Comparison of ENCODE assay signal across 16 cellular contexts in genomic region chr7:155721056-155721455, GRCh38.
A peak's percentile ranks its signal among the peaks of the same experiment; 100 is the strongest.
DNase-seq lines count a peak whose midpoint lies in the region; ATAC-seq lines count a peak whose summit lies in the region.
"Had no signal": no experiment of that assay in that cellular context is flagged by ENCODE, and none has a peak within 500 bp of the region (broad histone marks: within the 10 kb centered on the region; RNA-seq: fewer than 3 reads in every experiment).

No MANE protein-coding gene starts in this region.

- CTCF ChIA-PET in CD8-positive, alpha-beta memory T cell (lab: Charles Lee) = no interaction called here

- no peak overlapping the region for H3K4me3 Mint-ChIP-seq in CD8-positive, alpha-beta memory T cell

- no peaks in the 10 kb centered on the region for H3K27me3 ChIP-seq in CD8-positive, alpha-beta memory T cell (ENCODE audit: insufficient read depth, low read length, poor library complexity, severe bottlenecking)
- H3K27me3 ChIP-seq in aorta (ENCODE audit: control insufficient read depth in 1 of 2, insufficient read depth in 2 of 2, low read length in 1 of 2) = no peaks in the 10 kb centered on the region

- peaks cover 11% of the 10 kb centered on the region for H3K36me3 ChIP-seq in CD8-positive, alpha-beta memory T cell (ENCODE audit: insufficient read depth, low read length)
- H3K36me3 ChIP-seq in aorta (ENCODE audit: control insufficient read depth in 1 of 2, insufficient read depth in 2 of 2, low read length in 1 of 2) = peaks cover 0 to 2% of the 10 kb centered on the region in 2 donors

- peak; percentile 35 for ATAC-seq in GM18909 (IDR thresholded peaks at IDR 0.05; ENCODE audit: poor library complexity, unreplicated experiment)
- peak; percentile 34 for ATAC-seq in HG03378 (IDR thresholded peaks at IDR 0.05; ENCODE audit: unreplicated experiment)
- ATAC-seq in aorta (ENCODE audit: low FRiP score) = no peak
- no peak for ATAC-seq in esophagus mucosa

- H3K9me3 Mint-ChIP-seq in CD8-positive, alpha-beta memory T cell = no peaks in the 10 kb centered on the region

- no peak overlapping the region for H3K27ac ChIP-seq in CD8-positive, alpha-beta memory T cell (ENCODE audit: low read depth, low read length)
- H3K27ac ChIP-seq in aorta (ENCODE audit: low read depth in 1 of 2, low read length in 2 of 2) = no peak overlapping the region

- POLR2A ChIA-PET in CD8-positive, alpha-beta memory T cell (lab: Charles Lee) = no interaction called here

- DNase-seq in CD8-positive, alpha-beta memory T cell = no peak
- DNase-seq in kidney tubule cell (ENCODE audit: low spot score) (peak; percentile 27), DMS114 treated with DMSO at 0.1 percent for 48 hours (lab: John Stamatoyannopoulos, UW; ENCODE audit: unreplicated experiment) (no peak), aorta (no peak), OCI-M2 (lab: John Stamatoyannopoulos, UW; ENCODE audit: unreplicated experiment) (no peak)
- DNase-seq: DND-41; kidney glomerular epithelial cell; NCI-H1417; NCI-H226; OCI-M1; stimulated activated CD4-positive, alpha-beta T cell treated with anti-CD3 and anti-CD28 coated beads, Interleukin-2, amount 100 ng/mL, for 24 hours; stimulated activated CD8-positive, alpha-beta memory T cell treated with anti-CD3 and anti-CD28 coated beads, Interleukin-4, amount 100 ng/mL, for 48 hours; trophoblast cell had no signal

- no peaks in the 10 kb centered on the region for H3K27me3 Mint-ChIP-seq in CD8-positive, alpha-beta memory T cell

- 82 to 85% methylated on average over 6 of the region's 6 CpGs for WGBS in aorta, 2 donors

- intact Hi-C loops in aorta (cut with DNase I) = no loop called here

- H3K4me1 Mint-ChIP-seq in CD8-positive, alpha-beta memory T cell = peaks cover 39 to 71% (median 64%) of the 10 kb centered on the region in 3 donors

- H3K36me3 Mint-ChIP-seq in CD8-positive, alpha-beta memory T cell = peaks cover 0 to 76% (median 3%) of the 10 kb centered on the region in 3 donors

- no peaks in the 10 kb centered on the region for H3K4me1 ChIP-seq in CD8-positive, alpha-beta memory T cell (ENCODE audit: insufficient read depth, low read length)
- H3K4me1 ChIP-seq in aorta (ENCODE audit: control insufficient read depth in 1 of 2, insufficient read depth in 2 of 2, low read length in 2 of 2) = no peaks in the 10 kb centered on the region

- no peak overlapping the region for H3K4me3 ChIP-seq in CD8-positive, alpha-beta memory T cell (ENCODE audit: low read length)
- no peak overlapping the region for H3K4me3 ChIP-seq in aorta (ENCODE audit: low read length in 2 of 2)

- H3K9me3 ChIP-seq in CD8-positive, alpha-beta memory T cell (ENCODE audit: low read length) = no peaks in the 10 kb centered on the region
- no peaks in the 10 kb centered on the region for H3K9me3 ChIP-seq in aorta (ENCODE audit: control insufficient read depth, low read length)

- peak overlapping the region in 6 of 8 donors; percentile 0 to 68 (median 28) for H3K27ac Mint-ChIP-seq in CD8-positive, alpha-beta memory T cell

Comparison
In these comparisons a context has a peak if more than half of its experiments do, and no peak if none do; other contexts are left out.
1. ATAC-seq: peak in GM18909 (single experiment) and HG03378 (single experiment); none in aorta (single experiment) and esophagus mucosa (single experiment).